In the genomic region with DNA sequence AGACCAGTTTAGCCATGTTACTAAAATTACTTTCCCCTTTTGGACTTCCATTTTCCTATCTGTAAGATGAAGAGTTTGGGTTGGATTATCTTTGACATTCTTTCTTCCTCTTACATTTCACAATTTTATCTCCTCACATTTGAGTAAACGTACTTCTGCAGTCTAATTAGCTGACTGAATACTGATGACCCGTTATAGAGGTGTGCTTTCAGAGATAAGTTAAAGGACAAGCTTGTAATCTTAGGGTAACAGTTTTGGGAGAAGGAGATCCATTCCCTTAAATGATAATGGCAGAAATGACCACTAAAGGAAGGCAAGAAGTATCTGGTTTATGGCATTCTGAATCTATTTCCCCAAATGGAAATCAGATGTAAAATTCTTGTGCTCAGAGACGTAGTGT, we compare ENCODE assay signal across 8 cellular contexts.
"Had no signal": no experiment of that assay in that cellular context is flagged by ENCODE, and none has a peak within 500 bp of the region (broad histone marks: within the 10 kb centered on the region; RNA-seq: fewer than 3 reads in every experiment).

No MANE protein-coding gene starts in this region.

- FAIRE-seq: G401.6, GM12878, GM12891, GM12892, GM18507, GM19239 had no signal

- DNase-seq: GDM1, GF-D8 had no signal

- H3K4me3 ChIP-seq: GM12878 had no signal

- ATAC-seq: GM12878 had no signal
